In the genomic region with DNA sequence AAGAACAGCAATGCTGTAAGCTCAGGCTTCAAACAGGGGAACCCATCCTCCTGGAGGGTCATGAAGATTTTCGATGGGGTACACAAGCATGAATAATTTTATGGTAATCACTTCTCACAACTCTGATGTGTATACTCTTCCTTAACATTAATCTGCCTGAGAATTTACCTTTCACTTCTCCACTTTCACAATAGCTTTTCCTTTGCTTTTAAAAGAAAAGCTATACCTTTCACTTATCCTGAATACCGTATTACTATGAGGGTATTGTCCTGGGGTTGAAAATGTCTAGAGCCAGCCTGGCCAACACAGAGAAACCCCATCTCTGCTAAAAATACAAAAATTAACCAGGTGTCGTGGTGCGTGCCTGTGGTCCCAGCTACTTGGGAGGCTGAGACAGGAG, we compare ENCODE assay signal across 23 cellular contexts. TPM values are rescaled to one million over a fixed set of nuclear protein-coding genes. Genes with fewer than 3 reads are reported as not detected.
DNase-seq lines count a peak whose midpoint lies in the region; ATAC-seq, FAIRE-seq and TF ChIP-seq lines count a peak whose summit lies in the region.
"Had no signal": no experiment of that assay in that cellular context is flagged by ENCODE, and none has a peak within 500 bp of the region (broad histone marks: within the 10 kb centered on the region; RNA-seq: fewer than 3 reads in every experiment).

No MANE protein-coding gene starts in this region.

- H3K4me1 ChIP-seq in HepG2 (ENCODE audit: insufficient read depth, low read length) (peaks cover 14% of the 10 kb centered on the region), right lobe of liver (no peaks in the 10 kb centered on the region), K562 (replicated peaks in 1 of 2; ENCODE audit: control insufficient read depth in 2 of 2, insufficient read depth in 2 of 2, low read length in 2 of 2) (no peaks in the 10 kb centered on the region)

- no peak for DNase-seq in HepG2 (ENCODE audit: low spot score)
- no peak for DNase-seq in right lobe of liver
- DNase-seq in K562 (ENCODE audit: extremely low read depth in 1 of 4, low spot score in 3 of 4) = no peak
- DNase-seq in stimulated activated effector memory CD8-positive, alpha-beta T cell treated with anti-CD3 and anti-CD28 coated beads, Interleukin-12 subunit alpha, Interleukin-12 subunit beta, amount 100 ng/mL, for 72 hours (ENCODE audit: low spot score in 2 of 2) = no peak
- no peak for DNase-seq in natural killer cell
- DNase-seq in NCI-H1417 (lab: John Stamatoyannopoulos, UW) = no peak
- DNase-seq: AML-193; Caco-2; Calu3; CD4-positive, alpha-beta T cell; CD8-positive, alpha-beta T cell; DMS79 treated with DMSO at 0.1 percent for 48 hours; GF-D8 had no signal

- no peaks in the 10 kb centered on the region for H3K9me1 ChIP-seq in K562 (ENCODE audit: control insufficient read depth, insufficient read depth, low read length)

- FAIRE-seq in HepG2 (lab: Jason Lieb, UNC) = no peak
- no peak for FAIRE-seq in K562 (lab: Jason Lieb, UNC)
- FAIRE-seq: A549, D721Med, G401.6, GM12878, GM12892, GM18507 had no signal

- intact Hi-C loops in HepG2 (cut with micrococcal nuclease; ENCODE audit: unreplicated experiment) (no loop called here), right lobe of liver (cut with DNase I) (no loop called here), K562 (cut with micrococcal nuclease) (no loop called here), natural killer cell (cut with micrococcal nuclease) (no loop called here)

- H3K4me1 Mint-ChIP-seq in stimulated activated effector memory CD8-positive, alpha-beta T cell treated with anti-CD3 and anti-CD28 coated beads, Interleukin-12 subunit alpha, Interleukin-12 subunit beta, amount 100 ng/mL, for 72 hours = no peaks in the 10 kb centered on the region
- H3K4me1 Mint-ChIP-seq in natural killer cell = no peaks in the 10 kb centered on the region
- H3K4me1 Mint-ChIP-seq: B cell had no signal

- H3K4me3 ChIP-seq in HepG2 (replicated peaks in 1 of 3; ENCODE audit: insufficient read depth in 1 of 3, low read depth in 2 of 3, low read length in 3 of 3) (no peak overlapping the region), right lobe of liver (no peak overlapping the region), K562 (no peak overlapping the region)
- H3K4me3 ChIP-seq: A549; BLaER1 treated with 17β-estradiol and CSF1 and Interleukin-3, amounts not matched to agents 10 nM and 100 nM; GM12878 had no signal

- BruUV-seq in HepG2 (replicated peaks; lab: Mats Ljungman, UMichigan) (no TSS peak), K562 (replicated peaks; lab: Mats Ljungman, UMichigan) (no TSS peak)

- no peaks in the 10 kb centered on the region for H3K9me3 Mint-ChIP-seq in stimulated activated effector memory CD8-positive, alpha-beta T cell treated with anti-CD3 and anti-CD28 coated beads, Interleukin-12 subunit alpha, Interleukin-12 subunit beta, amount 100 ng/mL, for 72 hours
- H3K9me3 Mint-ChIP-seq in natural killer cell = no peaks in the 10 kb centered on the region
- H3K9me3 Mint-ChIP-seq: CD4-positive, alpha-beta T cell; CD8-positive, alpha-beta T cell had no signal

- no peak for TF ChIP-seq RAD21 in HepG2 (CRISPR knock-in tag; IDR thresholded peaks at IDR 0.05)
- no peak for TF ChIP-seq RAD21 in K562 (CRISPR knock-in tag; conservative IDR thresholded peaks at IDR 0.05 in 1 of 2, IDR thresholded peaks at IDR 0.05 in 1 of 2)

- H3K4me3 Mint-ChIP-seq in stimulated activated effector memory CD8-positive, alpha-beta T cell treated with anti-CD3 and anti-CD28 coated beads, Interleukin-12 subunit alpha, Interleukin-12 subunit beta, amount 100 ng/mL, for 72 hours = no peak overlapping the region
- no peak overlapping the region for H3K4me3 Mint-ChIP-seq in natural killer cell
- H3K4me3 Mint-ChIP-seq: B cell; CD4-positive, alpha-beta T cell; CD8-positive, alpha-beta T cell had no signal

- H3K27ac ChIP-seq in HepG2 (ENCODE audit: extremely low read length, insufficient read depth, low read length) = no peak overlapping the region
- no peak overlapping the region for H3K27ac ChIP-seq in right lobe of liver
- H3K27ac ChIP-seq in K562 (ENCODE audit: extremely low read depth, low read depth, low read length) = no peak overlapping the region
- H3K27ac ChIP-seq: 22Rv1; A549; BLaER1 treated with 17β-estradiol and CSF1 and Interleukin-3, amounts not matched to agents 10 nM and 100 nM; C4-2B had no signal

- no peaks in the 10 kb centered on the region for H3K36me3 Mint-ChIP-seq in stimulated activated effector memory CD8-positive, alpha-beta T cell treated with anti-CD3 and anti-CD28 coated beads, Interleukin-12 subunit alpha, Interleukin-12 subunit beta, amount 100 ng/mL, for 72 hours
- H3K36me3 Mint-ChIP-seq in natural killer cell = no peaks in the 10 kb centered on the region
- H3K36me3 Mint-ChIP-seq: CD8-positive, alpha-beta T cell had no signal

- no peak for TF ChIP-seq CTCF in HepG2 (CRISPR knock-in tag; IDR thresholded peaks at IDR 0.05)
- no peak for TF ChIP-seq CTCF in right lobe of liver (IDR thresholded peaks at IDR 0.05)
- no peak for TF ChIP-seq CTCF in K562 (IDR thresholded peaks at IDR 0.05 in 2 of 3, conservative IDR thresholded peaks at IDR 0.05 in 1 of 3; ENCODE audit: insufficient read depth in 2 of 3, low read depth in 1 of 3, low read length in 3 of 3)
- TF ChIP-seq CTCF in natural killer cell (IDR thresholded peaks at IDR 0.05) = no peak

- no peak overlapping the region for H3K9ac ChIP-seq in HepG2 (ENCODE audit: insufficient read depth, low read depth, low read length)
- no peak overlapping the region for H3K9ac ChIP-seq in K562 (ENCODE audit: insufficient read depth in 1 of 2, low read depth in 2 of 2, low read length in 2 of 2)
- H3K9ac ChIP-seq: BLaER1 treated with 17β-estradiol and CSF1 and Interleukin-3, amounts not matched to agents 10 nM and 100 nM had no signal

- H3K27me3 ChIP-seq in HepG2 (ENCODE audit: control insufficient read depth in 1 of 2, insufficient read depth in 2 of 2, low read length in 2 of 2) = no peaks in the 10 kb centered on the region
- H3K27me3 ChIP-seq in right lobe of liver = no peaks in the 10 kb centered on the region
- H3K27me3 ChIP-seq in K562 (ENCODE audit: control insufficient read depth in 2 of 2, insufficient read depth in 2 of 2, low read length in 2 of 2) = no peaks in the 10 kb centered on the region
- H3K27me3 ChIP-seq: BLaER1 treated with 17β-estradiol and CSF1 and Interleukin-3, amounts not matched to agents 10 nM and 100 nM had no signal

- no peak for TF ChIP-seq EP300 in HepG2 (IDR thresholded peaks at IDR 0.05; ENCODE audit: low read depth in 2 of 2, low read length in 2 of 2)
- no peak for TF ChIP-seq EP300 in HepG2 (CRISPR knock-in tag; IDR thresholded peaks at IDR 0.05; ENCODE audit: borderline replicate concordance)
- no peak for TF ChIP-seq EP300 in K562 (IDR thresholded peaks at IDR 0.05; ENCODE audit: low read length)

- 42% methylated on average over 4 of the region's 4 CpGs for WGBS in HepG2 (ENCODE audit: low lambda C conversion rate)
- 90% methylated on average over 4 of the region's 4 CpGs for WGBS in right lobe of liver (ENCODE audit: insufficient coverage, low coverage, low lambda C conversion rate, missing lambda C conversion rate)
- WGBS in K562 (ENCODE audit: insufficient coverage, low coverage, missing lambda C conversion rate) = 22% methylated on average over 4 of the region's 4 CpGs

- no peaks in the 10 kb centered on the region for H4K20me1 ChIP-seq in HepG2 (ENCODE audit: insufficient read depth, low read length)
- no peaks in the 10 kb centered on the region for H4K20me1 ChIP-seq in K562 (replicated peaks; ENCODE audit: control insufficient read depth, insufficient read depth, low read length)
- H4K20me1 ChIP-seq: BLaER1 treated with 17β-estradiol and CSF1 and Interleukin-3, amounts not matched to agents 10 nM and 100 nM had no signal

- H2AFZ ChIP-seq in HepG2 (ENCODE audit: low read length) = no peak overlapping the region
- H2AFZ ChIP-seq in K562 (ENCODE audit: low read depth, low read length) = peak overlapping the region; percentile 46; the same call in 1 of the 2 replicates

- in situ Hi-C loops in HepG2 (cut with HindIII; ENCODE audit: extremely low pct_ligation_motif_present, low pct_unique_long_range_greater_than_20kb) = no loop called here
- in situ Hi-C loops in K562 (cut with MboI) = no loop called here

- TF ChIP-seq POLR2A in HepG2 (IDR thresholded peaks at IDR 0.05; ENCODE audit: insufficient read depth in 1 of 2, low read depth in 2 of 2, low read length in 2 of 2) (no peak), right lobe of liver (IDR thresholded peaks at IDR 0.05) (no peak), K562 (conservative IDR thresholded peaks at IDR 0.05) (no peak)

- H3K9me3 ChIP-seq in HepG2 (ENCODE audit: low read length) (no peaks in the 10 kb centered on the region), right lobe of liver (no peaks in the 10 kb centered on the region), K562 (replicated peaks; ENCODE audit: control insufficient read depth, insufficient read depth, low read depth, low read length) (no peaks in the 10 kb centered on the region)
- H3K9me3 ChIP-seq: A549, Caco-2 had no signal

- no peaks in the 10 kb centered on the region for H3K79me2 ChIP-seq in HepG2 (ENCODE audit: insufficient read depth, low read length)
- H3K79me2 ChIP-seq in K562 (ENCODE audit: control insufficient read depth, insufficient read depth, low read length) = no peaks in the 10 kb centered on the region

- ATAC-seq in HepG2 = no peak
- ATAC-seq in right lobe of liver = no peak
- no peak for ATAC-seq in K562
- ATAC-seq in stimulated activated effector memory CD8-positive, alpha-beta T cell treated with anti-CD3 and anti-CD28 coated beads, Interleukin-12 subunit alpha, Interleukin-12 subunit beta, amount 100 ng/mL, for 72 hours = no peak
- ATAC-seq in natural killer cell = no peak
- ATAC-seq: A549; CD8-positive, alpha-beta T cell; GM12878 had no signal

- CTCF ChIA-PET in HepG2 (lab: Yijun Ruan, JAX; ENCODE audit: low intra/inter-chr PET ratio, low total read pairs) = no interaction called here
- CTCF ChIA-PET in K562 (lab: Yijun Ruan, JAX; ENCODE audit: low intra/inter-chr PET ratio) = no interaction called here

- H3K27ac Mint-ChIP-seq in stimulated activated effector memory CD8-positive, alpha-beta T cell treated with anti-CD3 and anti-CD28 coated beads, Interleukin-12 subunit alpha, Interleukin-12 subunit beta, amount 100 ng/mL, for 72 hours = peak overlapping the region; percentile 60
- H3K27ac Mint-ChIP-seq in natural killer cell = no peak overlapping the region
- H3K27ac Mint-ChIP-seq: B cell; CD4-positive, alpha-beta T cell; CD8-positive, alpha-beta T cell had no signal

- H3K4me2 ChIP-seq in HepG2 (ENCODE audit: low read depth, low read length) (peak overlapping the region; percentile 36), K562 (ENCODE audit: insufficient read depth, low read length) (no peak overlapping the region)
- H3K4me2 ChIP-seq: A549; BLaER1 treated with 17β-estradiol and CSF1 and Interleukin-3, amounts not matched to agents 10 nM and 100 nM had no signal

- H3K27me3 Mint-ChIP-seq in natural killer cell (ENCODE audit: low read depth in 2 of 2) = peaks cover under 1 to 1% of the 10 kb centered on the region in 2 donors
- H3K27me3 Mint-ChIP-seq: B cell; CD4-positive, alpha-beta T cell had no signal

- POLR2A ChIA-PET in HepG2 (lab: Yijun Ruan, JAX) (interaction anchor here (1.1 to 1.8 kb wide), 2 partner anchors 10 to 13 kb away, joined by 3 to 6 read pairs; a partner anchor contains a TSS), K562 (lab: Yijun Ruan, JAX) (interaction anchor here (1.6 to 2.5 kb wide), 2 partner anchors 10 kb away, joined by 4 to 7 read pairs; no protein-coding TSS in a partner anchor)

- H3K36me3 ChIP-seq in HepG2 (replicated peaks in 1 of 2; ENCODE audit: control insufficient read depth in 1 of 2, insufficient read depth in 2 of 2, low read length in 2 of 2) = no peaks in the 10 kb centered on the region
- no peaks in the 10 kb centered on the region for H3K36me3 ChIP-seq in right lobe of liver
- H3K36me3 ChIP-seq in K562 (ENCODE audit: control insufficient read depth, insufficient read depth, low read length) = no peaks in the 10 kb centered on the region
- H3K36me3 ChIP-seq: BLaER1 treated with 17β-estradiol and CSF1 and Interleukin-3, amounts not matched to agents 10 nM and 100 nM had no signal

RNA-seq across cellular contexts. Expression of a gene that starts 12.7 kb away (rescaled TPM):
- total RNA-seq in HepG2 (2016; rRNA removed; fragmentation: Illumina TruSeq; extraction: Trizol) = 17.9 and 28.1 TPM in 2 replicates
- total RNA-seq in HepG2 (2016; cell fraction: cytosol; rRNA removed; fragmentation: Illumina TruSeq; extraction: Trizol; ENCODE audit: low read depth) = 2.2 and 2.5 TPM in 2 replicates
- total RNA-seq in HepG2 (2016; cell fraction: insoluble cytoplasmic fraction; rRNA removed; fragmentation: Illumina TruSeq; extraction: Trizol) = 18.2 and 27.0 TPM in 2 replicates
- total RNA-seq in HepG2 (2016; cell fraction: membrane; rRNA removed; fragmentation: Illumina TruSeq; extraction: Trizol) = 8.1 and 8.3 TPM in 2 replicates
- 17.9 and 18.0 TPM in 2 replicates for total RNA-seq in HepG2 (2016; cell fraction: nucleus; rRNA removed; fragmentation: Illumina TruSeq; extraction: Trizol)
- polyA plus RNA-seq in HepG2 (2011; rRNA removed) = 6.4 and 6.9 TPM in 2 replicates
- polyA plus RNA-seq in HepG2 (2011; cell fraction: cytosol; rRNA removed) = 3.3 and 4.9 TPM in 2 replicates
- 3.6 and 4.2 TPM in 2 replicates for polyA plus RNA-seq in HepG2 (2011; cell fraction: nucleus; rRNA removed)
- 3.8 and 5.0 TPM in 2 replicates for polyA plus RNA-seq in HepG2 (2012)
- polyA plus RNA-seq in HepG2 (2016; cell fraction: cytosol; fragmentation: Illumina TruSeq; extraction: Trizol; ENCODE audit: low read depth) = 0.28 and 0.43 TPM in 2 replicates
- 9.8 and 10.7 TPM in 2 replicates for polyA plus RNA-seq in HepG2 (2016; cell fraction: insoluble cytoplasmic fraction; fragmentation: Illumina TruSeq; extraction: Trizol; ENCODE audit: low read depth)
- polyA plus RNA-seq in HepG2 (2016; cell fraction: membrane; fragmentation: Illumina TruSeq; extraction: Trizol; ENCODE audit: low read depth) = 1.7 and 1.8 TPM in 2 replicates
- polyA plus RNA-seq in HepG2 (2016; cell fraction: nucleus; fragmentation: Illumina TruSeq; extraction: Trizol; ENCODE audit: insufficient read depth, low read depth) = 8.2 and 8.3 TPM in 2 replicates
- polyA minus RNA-seq in HepG2 (2011; rRNA and poly(A)+ RNA removed; ENCODE audit: low replicate concordance) = 23.6 and 31.5 TPM in 2 replicates
- polyA minus RNA-seq in HepG2 (2011; cell fraction: cytosol; rRNA and poly(A)+ RNA removed) = 10.2 and 11.1 TPM in 2 replicates
- polyA minus RNA-seq in HepG2 (2011; cell fraction: nucleus; rRNA and poly(A)+ RNA removed) = 26.4 and 34.1 TPM in 2 replicates
- total RNA-seq in right lobe of liver = 10 to 100 TPM; 17.7 to 39.2 (median 30.9) TPM
- total RNA-seq in K562 (2011; cell fraction: chromatin; rRNA removed; ENCODE audit: low replicate concordance) = 36.6 and 41.8 TPM in 2 replicates
- total RNA-seq in K562 (2011; cell fraction: nucleolus; rRNA removed) = 10.1 and 12.7 TPM in 2 replicates
- 13.9 and 15.3 TPM in 2 replicates for total RNA-seq in K562 (2011; cell fraction: nucleoplasm; rRNA removed)
- total RNA-seq in K562 (2014; rRNA removed) = 12.2 and 15.7 TPM in 2 replicates
- total RNA-seq in K562 (2014; rRNA removed; fragmentation: Illumina TruSeq; extraction: Trizol) = 22.2 and 24.5 TPM in 2 replicates
- 18.7 and 21.0 TPM in 2 replicates for total RNA-seq in K562 (2015; rRNA removed; fragmentation: Illumina TruSeq; extraction: Trizol)
- 19.7 and 20.4 TPM in 2 replicates for total RNA-seq in K562 (2021)
- polyA plus RNA-seq in K562 (2011; rRNA removed) = 18.1 and 18.4 TPM in 2 replicates
- polyA plus RNA-seq in K562 (2011; cell fraction: cytosol; rRNA removed) = 6.6 and 10.7 TPM in 2 replicates
- 4.6 and 6.0 TPM in 2 replicates for polyA plus RNA-seq in K562 (2011; cell fraction: nucleus; rRNA removed)
- polyA plus RNA-seq in K562 (2012) = 6.2 and 6.5 TPM in 2 replicates
- 8.5 and 9.2 TPM in 2 replicates for polyA plus RNA-seq in K562 (2014; fragmentation: Illumina TruSeq; extraction: Trizol)
- 1 to 10 TPM; 4.9 to 6.1 TPM for polyA plus RNA-seq in K562 (2014; fragmentation: Nextera tagmentation; extraction: Ambion mirVana)
- 7.9 and 8.8 TPM in 2 replicates for polyA plus RNA-seq in K562 (2014; rRNA removed)
- polyA minus RNA-seq in K562 (2011; rRNA and poly(A)+ RNA removed) = 43.7 and 54.2 TPM in 2 replicates
- 13.9 and 15.0 TPM in 2 replicates for polyA minus RNA-seq in K562 (2011; cell fraction: cytosol; rRNA and poly(A)+ RNA removed)
- polyA minus RNA-seq in K562 (2011; cell fraction: nucleus; rRNA and poly(A)+ RNA removed) = 11.4 and 26.4 TPM in 2 replicates
- 10 to 100 TPM in 2 of 3 donors, 1 to 10 TPM in 1; 7.4 to 11.8 (median 10.7) TPM for total RNA-seq in natural killer cell

RNA-seq across cellular contexts. Expression of a gene that starts 15.4 kb away (rescaled TPM):
- total RNA-seq in HepG2 (2016; rRNA removed; fragmentation: Illumina TruSeq; extraction: Trizol) = 30.4 and 60.7 TPM in 2 replicates
- total RNA-seq in HepG2 (2016; cell fraction: cytosol; rRNA removed; fragmentation: Illumina TruSeq; extraction: Trizol; ENCODE audit: low read depth) = 7.9 and 8.2 TPM in 2 replicates
- total RNA-seq in HepG2 (2016; cell fraction: insoluble cytoplasmic fraction; rRNA removed; fragmentation: Illumina TruSeq; extraction: Trizol) = 35.7 and 61.3 TPM in 2 replicates
- total RNA-seq in HepG2 (2016; cell fraction: membrane; rRNA removed; fragmentation: Illumina TruSeq; extraction: Trizol) = 21.1 and 21.8 TPM in 2 replicates
- total RNA-seq in HepG2 (2016; cell fraction: nucleus; rRNA removed; fragmentation: Illumina TruSeq; extraction: Trizol) = 11.9 and 13.9 TPM in 2 replicates
- 12.3 and 13.7 TPM in 2 replicates for polyA plus RNA-seq in HepG2 (2011; rRNA removed)
- 14.4 and 15.5 TPM in 2 replicates for polyA plus RNA-seq in HepG2 (2011; cell fraction: cytosol; rRNA removed)
- 3.6 and 5.4 TPM in 2 replicates for polyA plus RNA-seq in HepG2 (2011; cell fraction: nucleus; rRNA removed)
- polyA plus RNA-seq in HepG2 (2012) = 23.9 and 27.0 TPM in 2 replicates
- polyA plus RNA-seq in HepG2 (2016; cell fraction: cytosol; fragmentation: Illumina TruSeq; extraction: Trizol; ENCODE audit: low read depth) = 6.2 and 6.5 TPM in 2 replicates
- 52.4 and 54.7 TPM in 2 replicates for polyA plus RNA-seq in HepG2 (2016; cell fraction: insoluble cytoplasmic fraction; fragmentation: Illumina TruSeq; extraction: Trizol; ENCODE audit: low read depth)
- polyA plus RNA-seq in HepG2 (2016; cell fraction: membrane; fragmentation: Illumina TruSeq; extraction: Trizol; ENCODE audit: low read depth) = 13.1 and 13.3 TPM in 2 replicates
- polyA plus RNA-seq in HepG2 (2016; cell fraction: nucleus; fragmentation: Illumina TruSeq; extraction: Trizol; ENCODE audit: insufficient read depth, low read depth) = 24.3 and 25.2 TPM in 2 replicates
- 20.8 and 60.9 TPM in 2 replicates for polyA minus RNA-seq in HepG2 (2011; rRNA and poly(A)+ RNA removed; ENCODE audit: low replicate concordance)
- polyA minus RNA-seq in HepG2 (2011; cell fraction: cytosol; rRNA and poly(A)+ RNA removed) = 6.9 and 10.1 TPM in 2 replicates
- 4.2 and 6.1 TPM in 2 replicates for polyA minus RNA-seq in HepG2 (2011; cell fraction: nucleus; rRNA and poly(A)+ RNA removed)
- total RNA-seq in right lobe of liver = 10 to 100 TPM; 13.6 to 17.8 (median 15.8) TPM
- total RNA-seq in K562 (2011; cell fraction: chromatin; rRNA removed; ENCODE audit: low replicate concordance) = 16.7 and 21.2 TPM in 2 replicates
- 11.3 and 11.4 TPM in 2 replicates for total RNA-seq in K562 (2011; cell fraction: nucleolus; rRNA removed)
- total RNA-seq in K562 (2011; cell fraction: nucleoplasm; rRNA removed) = 16.6 and 20.1 TPM in 2 replicates
- total RNA-seq in K562 (2014; rRNA removed) = 19.4 and 22.9 TPM in 2 replicates
- total RNA-seq in K562 (2014; rRNA removed; fragmentation: Illumina TruSeq; extraction: Trizol) = 48.8 and 50.2 TPM in 2 replicates
- total RNA-seq in K562 (2015; rRNA removed; fragmentation: Illumina TruSeq; extraction: Trizol) = 50.6 and 53.9 TPM in 2 replicates
- 59.3 and 61.3 TPM in 2 replicates for total RNA-seq in K562 (2021)
- 42.7 and 51.0 TPM in 2 replicates for polyA plus RNA-seq in K562 (2011; rRNA removed)
- polyA plus RNA-seq in K562 (2011; cell fraction: cytosol; rRNA removed) = 36.2 and 36.6 TPM in 2 replicates
- polyA plus RNA-seq in K562 (2011; cell fraction: nucleus; rRNA removed) = 10.2 and 11.7 TPM in 2 replicates
- 34.6 and 49.3 TPM in 2 replicates for polyA plus RNA-seq in K562 (2012)
- polyA plus RNA-seq in K562 (2014; fragmentation: Illumina TruSeq; extraction: Trizol) = 37.3 and 45.9 TPM in 2 replicates
- 10 to 100 TPM; 59.6 to 82.8 TPM for polyA plus RNA-seq in K562 (2014; fragmentation: Nextera tagmentation; extraction: Ambion mirVana)
- polyA plus RNA-seq in K562 (2014; rRNA removed) = 34.2 and 43.7 TPM in 2 replicates
- polyA minus RNA-seq in K562 (2011; rRNA and poly(A)+ RNA removed) = 41.9 and 45.6 TPM in 2 replicates
- 13.6 and 15.3 TPM in 2 replicates for polyA minus RNA-seq in K562 (2011; cell fraction: cytosol; rRNA and poly(A)+ RNA removed)
- 3.8 and 6.0 TPM in 2 replicates for polyA minus RNA-seq in K562 (2011; cell fraction: nucleus; rRNA and poly(A)+ RNA removed)
- 1 to 10 TPM; 1.8 to 4.7 (median 3.9) TPM for total RNA-seq in natural killer cell
